In the genomic region with DNA sequence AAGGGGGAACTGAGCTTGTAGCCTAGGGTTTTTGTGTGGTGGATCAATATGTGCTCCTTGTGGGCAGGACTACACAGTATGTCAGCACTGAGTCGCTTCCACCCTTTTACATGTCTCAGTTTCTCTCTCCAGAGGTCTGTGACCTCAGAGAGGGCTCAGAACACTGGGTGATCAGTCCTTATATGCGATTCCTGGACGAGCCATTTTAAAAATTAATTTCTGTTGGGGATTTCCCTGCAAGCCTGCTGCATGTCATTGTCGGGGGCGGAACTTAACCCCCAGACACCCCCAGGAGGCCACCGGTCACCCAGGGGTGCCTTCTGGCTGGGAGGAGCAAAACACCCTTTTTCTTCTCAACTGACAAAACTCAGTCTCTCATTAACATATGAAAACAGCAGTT, we compare ENCODE assay signal across 17 cellular contexts. TPM values are rescaled to one million over a fixed set of nuclear protein-coding genes. Genes with fewer than 3 reads are reported as not detected.
A peak's percentile ranks its signal among the peaks of the same experiment; 100 is the strongest.
DNase-seq lines count a peak whose midpoint lies in the region; ATAC-seq, FAIRE-seq and TF ChIP-seq lines count a peak whose summit lies in the region.
"Had no signal": no experiment of that assay in that cellular context is flagged by ENCODE, and none has a peak within 500 bp of the region (broad histone marks: within the 10 kb centered on the region; RNA-seq: fewer than 3 reads in every experiment).

No MANE protein-coding gene starts in this region.

- H3K27ac Mint-ChIP-seq in activated B cell treated with CpG ODN at 0.5 μM for 24 hours, result peak overlapping the region; percentile 47
- H3K27ac Mint-ChIP-seq in activated CD8-positive, alpha-beta memory T cell treated with anti-CD3 and anti-CD28 coated beads, Interleukin-2, amount 10 ng/mL, durations not matched to agents 7 days and 5 days, result no peak overlapping the region
- no peak overlapping the region for H3K27ac Mint-ChIP-seq in HFFc6

- H3K27me3 Mint-ChIP-seq in activated B cell treated with CpG ODN at 0.5 μM for 24 hours (no peaks in the 10 kb centered on the region), HFFc6 (ENCODE audit: insufficient read depth) (no peaks in the 10 kb centered on the region)
- no peaks in the 10 kb centered on the region for H3K27me3 Mint-ChIP-seq in activated CD8-positive, alpha-beta memory T cell treated with anti-CD3 and anti-CD28 coated beads, Interleukin-2, amount 10 ng/mL, durations not matched to agents 7 days and 5 days

- DNase-seq in GM10248 (ENCODE audit: extremely low spot score) (peak; percentile 39), GM19239 (ENCODE audit: insufficient read length, low spot score) (no peak), activated B cell treated with CpG ODN at 0.5 μM for 24 hours (no peak), NCI-H2029 (lab: John Stamatoyannopoulos, UW) (no peak), HFFc6 (no peak), NCI-H146 treated with DMSO at 0.1 percent for 48 hours (lab: John Stamatoyannopoulos, UW; ENCODE audit: unreplicated experiment) (no peak)
- no peak for DNase-seq in activated CD8-positive, alpha-beta memory T cell treated with anti-CD3 and anti-CD28 coated beads, Interleukin-2, amount 10 ng/mL, durations not matched to agents 7 days and 5 days
- DNase-seq: activated CD4-positive, alpha-beta T cell treated with anti-CD3 and anti-CD28 coated beads for 48 hours; activated T-cell treated with anti-CD3 and anti-CD28 coated beads, Interleukin-2, amount 50 U/mL, for 48 hours; adrenal gland; GOT3; heart left ventricle; IMR-90; NCI-H1694; NCI-H526; T-helper 2 cell had no signal

- peak; percentile 31 for FAIRE-seq in GM19239 (lab: Jason Lieb, UNC)

- ATAC-seq in HG03159 (IDR thresholded peaks at IDR 0.05; ENCODE audit: unreplicated experiment) (peak; percentile 58), activated B cell treated with CpG ODN at 0.5 μM for 24 hours (ENCODE audit: low read depth) (peak; percentile 88)
- no peak for ATAC-seq in activated CD8-positive, alpha-beta memory T cell treated with anti-CD3 and anti-CD28 coated beads, Interleukin-2, amount 10 ng/mL, durations not matched to agents 7 days and 5 days
- ATAC-seq: heart left ventricle had no signal

- POLR2A ChIA-PET in GM10248 (lab: Yijun Ruan, JAX), result no interaction called here
- POLR2A ChIA-PET in activated B cell treated with CpG ODN at 0.5 μM for 24 hours (lab: Charles Lee), result no interaction called here

- H3K36me3 Mint-ChIP-seq in activated B cell treated with CpG ODN at 0.5 μM for 24 hours (ENCODE audit: low read depth) (peaks cover 5% of the 10 kb centered on the region), HFFc6 (ENCODE audit: low read depth) (peaks cover 9% of the 10 kb centered on the region)
- peaks cover 24% of the 10 kb centered on the region for H3K36me3 Mint-ChIP-seq in activated CD8-positive, alpha-beta memory T cell treated with anti-CD3 and anti-CD28 coated beads, Interleukin-2, amount 10 ng/mL, durations not matched to agents 7 days and 5 days

- TF ChIP-seq CTCF in GM10248 (IDR thresholded peaks at IDR 0.05; ENCODE audit: control extremely low read depth, extremely low read depth, low read depth, missing control alignments) (no peak), activated B cell treated with CpG ODN at 0.5 μM for 24 hours (IDR thresholded peaks at IDR 0.05) (no peak), HFFc6 (IDR thresholded peaks at IDR 0.05) (no peak)

- H3K4me1 Mint-ChIP-seq in activated B cell treated with CpG ODN at 0.5 μM for 24 hours, result peaks cover 26% of the 10 kb centered on the region
- peaks cover 2% of the 10 kb centered on the region for H3K4me1 Mint-ChIP-seq in activated CD8-positive, alpha-beta memory T cell treated with anti-CD3 and anti-CD28 coated beads, Interleukin-2, amount 10 ng/mL, durations not matched to agents 7 days and 5 days
- H3K4me1 Mint-ChIP-seq in HFFc6 (ENCODE audit: low read depth), result peaks cover 11% of the 10 kb centered on the region

- H3K4me3 Mint-ChIP-seq in activated B cell treated with CpG ODN at 0.5 μM for 24 hours (peak overlapping the region; percentile 6), HFFc6 (no peak overlapping the region)
- no peak overlapping the region for H3K4me3 Mint-ChIP-seq in activated CD8-positive, alpha-beta memory T cell treated with anti-CD3 and anti-CD28 coated beads, Interleukin-2, amount 10 ng/mL, durations not matched to agents 7 days and 5 days

- intact Hi-C loops in activated B cell treated with CpG ODN at 0.5 μM for 24 hours (cut with micrococcal nuclease), result no loop called here

- H3K9me3 Mint-ChIP-seq in activated B cell treated with CpG ODN at 0.5 μM for 24 hours (no peaks in the 10 kb centered on the region), HFFc6 (peaks cover 19% of the 10 kb centered on the region)
- peaks cover 3% of the 10 kb centered on the region for H3K9me3 Mint-ChIP-seq in activated CD8-positive, alpha-beta memory T cell treated with anti-CD3 and anti-CD28 coated beads, Interleukin-2, amount 10 ng/mL, durations not matched to agents 7 days and 5 days (ENCODE audit: low read depth)

- CTCF ChIA-PET in GM10248 (lab: Yijun Ruan, JAX) (interaction anchor here (1.4 kb wide), 1 partner anchor 30 kb away, joined by 4 read pairs; no protein-coding TSS in a partner anchor), activated B cell treated with CpG ODN at 0.5 μM for 24 hours (lab: Charles Lee) (no interaction called here)
- CTCF ChIA-PET in activated CD8-positive, alpha-beta memory T cell treated with anti-CD3 and anti-CD28 coated beads, Interleukin-2, amount 10 ng/mL, durations not matched to agents 7 days and 5 days (lab: Charles Lee), result no interaction called here

RNA-seq across cellular contexts. Expression of a gene that starts 14.1 kb away (rescaled TPM):
- 11.8 and 12.1 TPM in 2 replicates for total RNA-seq in activated B cell treated with CpG ODN at 0.5 μM for 24 hours
- 10 to 100 TPM; 18.8 to 19.0 TPM for total RNA-seq in activated CD8-positive, alpha-beta memory T cell treated with anti-CD3 and anti-CD28 coated beads, Interleukin-2, amount 10 ng/mL, durations not matched to agents 7 days and 5 days
- total RNA-seq in HFFc6 (2021; fragmentation: NEBNext Ultra II Directional; extraction: Animal tissue kit (Norgen Biotek cat#: 25700)), result 10 to 100 TPM; 12.3 to 20.8 (median 14.7) TPM
